ENCODE assay signal across 18 cellular contexts in the genomic region with DNA sequence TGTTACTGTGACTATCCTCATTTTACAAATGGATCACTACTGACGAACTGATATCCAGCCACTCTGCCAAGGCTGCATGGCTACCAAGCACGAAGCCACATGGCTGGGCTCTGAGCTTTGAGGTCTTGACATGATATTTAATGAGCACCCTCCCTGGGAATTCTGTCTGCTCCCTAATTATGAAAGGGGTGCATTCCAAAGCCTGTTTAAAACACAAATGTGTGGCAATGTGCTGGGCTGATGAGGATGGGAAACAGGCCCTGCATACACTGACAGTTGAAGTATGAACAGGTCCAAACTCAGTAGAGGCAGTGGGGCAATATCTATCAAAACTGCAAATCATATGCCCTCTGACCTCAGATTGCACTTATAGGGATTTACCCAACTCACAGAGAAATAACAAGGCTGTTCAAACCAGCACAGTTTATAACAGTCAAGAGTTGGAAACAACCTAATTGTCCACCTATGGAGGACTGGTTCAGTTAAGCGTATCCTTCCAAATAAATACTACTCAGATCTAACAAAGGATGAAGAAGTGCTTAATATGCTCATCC. TPM values are rescaled to one million over a fixed set of nuclear protein-coding genes. Genes with fewer than 3 reads are reported as not detected.
A peak's percentile ranks its signal among the peaks of the same experiment; 100 is the strongest.
DNase-seq lines count a peak whose midpoint lies in the region; ATAC-seq and TF ChIP-seq lines count a peak whose summit lies in the region.
"Had no signal": no experiment of that assay in that cellular context is flagged by ENCODE, and none has a peak within 500 bp of the region (broad histone marks: within the 10 kb centered on the region; RNA-seq: fewer than 3 reads in every experiment).

No MANE protein-coding gene starts in this region.

- H3K4me3 ChIP-seq in OCI-LY3 (ENCODE audit: low read length) (no peak overlapping the region), skeletal muscle tissue (ENCODE audit: low read length in 3 of 3) (peak overlapping the region in 1 of 3 donors; percentile 6), PC-3 (ENCODE audit: low read length) (no peak overlapping the region)
- H3K4me3 ChIP-seq: K562, lung, neural progenitor cell had no signal

- CTCF ChIA-PET in activated CD4-positive, alpha-beta memory T cell treated with anti-CD3 and anti-CD28 coated beads for 36 hours (lab: Charles Lee), result interaction anchor here (0.7 to 0.8 kb wide), 2 partner anchors 25 to 68 kb away, joined by 3 to 4 read pairs; no protein-coding TSS in a partner anchor
- CTCF ChIA-PET in activated CD4-positive, alpha-beta memory T cell treated with anti-CD3 and anti-CD28 coated beads, Interleukin-2, amount 10 ng/mL, durations not matched to agents 7 days and 5 days (lab: Charles Lee), result no interaction called here
- CTCF ChIA-PET in PC-3 (lab: Charles Lee), result no interaction called here

- ATAC-seq in GM18873 (IDR thresholded peaks at IDR 0.05; ENCODE audit: low FRiP score, unreplicated experiment) (no peak), PC-3 (no peak)
- ATAC-seq: K562 had no signal

- no peaks in the 10 kb centered on the region for H3K9me3 ChIP-seq in OCI-LY3 (ENCODE audit: insufficient read depth, low read length)
- H3K9me3 ChIP-seq in skeletal muscle tissue (ENCODE audit: control insufficient read depth in 3 of 3, low read length in 3 of 3), result no peaks in the 10 kb centered on the region
- no peaks in the 10 kb centered on the region for H3K9me3 ChIP-seq in PC-3 (ENCODE audit: low read length)
- H3K9me3 ChIP-seq: Caco-2 had no signal

- TF ChIP-seq CTCF in OCI-LY3 (IDR thresholded peaks at IDR 0.05; ENCODE audit: low read depth, low read length) (no peak), PC-3 (conservative IDR thresholded peaks at IDR 0.05; ENCODE audit: low read depth, low read length) (no peak)

- peak overlapping the region; percentile 74 for H3K27ac Mint-ChIP-seq in activated CD4-positive, alpha-beta memory T cell treated with anti-CD3 and anti-CD28 coated beads for 36 hours
- no peak overlapping the region for H3K27ac Mint-ChIP-seq in activated CD4-positive, alpha-beta memory T cell treated with anti-CD3 and anti-CD28 coated beads, Interleukin-2, amount 10 ng/mL, durations not matched to agents 7 days and 5 days
- peak overlapping the region; percentile 88 to 100 (median 98) for H3K27ac Mint-ChIP-seq in immature natural killer cell
- H3K27ac Mint-ChIP-seq: neural progenitor cell had no signal

- no peaks in the 10 kb centered on the region for H3K27me3 Mint-ChIP-seq in activated CD4-positive, alpha-beta memory T cell treated with anti-CD3 and anti-CD28 coated beads for 36 hours
- no peaks in the 10 kb centered on the region for H3K27me3 Mint-ChIP-seq in activated CD4-positive, alpha-beta memory T cell treated with anti-CD3 and anti-CD28 coated beads, Interleukin-2, amount 10 ng/mL, durations not matched to agents 7 days and 5 days
- H3K27me3 Mint-ChIP-seq in immature natural killer cell (ENCODE audit: low read depth in 3 of 3), result peaks cover 3 to 6% (median 3%) of the 10 kb centered on the region in 3 donors

- no peaks in the 10 kb centered on the region for H3K9me2 ChIP-seq in PC-3 (replicated peaks; ENCODE audit: low read length)

- no TSS peak for BruUV-seq in PC-3 (replicated peaks; lab: Mats Ljungman, UMichigan)

- H3K36me3 ChIP-seq in OCI-LY3 (replicated peaks; ENCODE audit: low read depth, low read length) (peaks cover 32% of the 10 kb centered on the region), skeletal muscle tissue (ENCODE audit: control insufficient read depth in 3 of 3, insufficient read depth in 3 of 3, low read length in 3 of 3) (peaks cover 5 to 7% (median 6%) of the 10 kb centered on the region in 3 donors), PC-3 (ENCODE audit: low read depth, low read length) (peaks cover 20% of the 10 kb centered on the region)
- H3K36me3 ChIP-seq: neural progenitor cell had no signal

- POLR2A ChIA-PET in activated CD4-positive, alpha-beta memory T cell treated with anti-CD3 and anti-CD28 coated beads for 36 hours (lab: Charles Lee), result interaction anchor here (1.8 kb wide), 1 partner anchor 8 kb away, joined by 5 read pairs; no protein-coding TSS in a partner anchor
- POLR2A ChIA-PET in activated CD4-positive, alpha-beta memory T cell treated with anti-CD3 and anti-CD28 coated beads, Interleukin-2, amount 10 ng/mL, durations not matched to agents 7 days and 5 days (lab: Charles Lee), result interaction anchor here (3.4 kb wide), 1 partner anchor 20 kb away, joined by 29 read pairs; the partner anchor contains the start of gene CDC42EP3
- POLR2A ChIA-PET in PC-3 (lab: Charles Lee; ENCODE audit: unreplicated experiment), result interaction anchor here (0.6 kb wide), 1 partner anchor 49 kb away, joined by 3 read pairs; no protein-coding TSS in a partner anchor

- peaks cover 94% of the 10 kb centered on the region for H3K4me1 Mint-ChIP-seq in activated CD4-positive, alpha-beta memory T cell treated with anti-CD3 and anti-CD28 coated beads for 36 hours (ENCODE audit: low read depth)
- peaks cover 94% of the 10 kb centered on the region for H3K4me1 Mint-ChIP-seq in activated CD4-positive, alpha-beta memory T cell treated with anti-CD3 and anti-CD28 coated beads, Interleukin-2, amount 10 ng/mL, durations not matched to agents 7 days and 5 days
- H3K4me1 Mint-ChIP-seq in immature natural killer cell, result peaks cover 97 to 99% of the 10 kb centered on the region in 2 donors

- peaks cover 7% of the 10 kb centered on the region; the same call in 1 of the 2 replicates for H4K20me1 ChIP-seq in OCI-LY3 (ENCODE audit: insufficient read depth, low read length)
- no peaks in the 10 kb centered on the region for H4K20me1 ChIP-seq in PC-3 (ENCODE audit: low read length)

- H3K27ac ChIP-seq in OCI-LY3 (ENCODE audit: low read length) (no peak overlapping the region), skeletal muscle tissue (ENCODE audit: low read depth, low read length) (peak overlapping the region; percentile 78), PC-3 (ENCODE audit: low read length) (no peak overlapping the region)
- H3K27ac ChIP-seq: neural progenitor cell had no signal

- H3K9ac ChIP-seq in OCI-LY3 (ENCODE audit: low read length) (no peak overlapping the region), skeletal muscle tissue (ENCODE audit: low read depth in 1 of 3, low read length in 3 of 3) (no peak overlapping the region), PC-3 (ENCODE audit: low read length) (no peak overlapping the region)
- H3K9ac ChIP-seq: neural progenitor cell had no signal

- no peaks in the 10 kb centered on the region for H3K27me3 ChIP-seq in OCI-LY3 (ENCODE audit: low read depth, low read length)
- no peaks in the 10 kb centered on the region for H3K27me3 ChIP-seq in skeletal muscle tissue (ENCODE audit: control insufficient read depth in 3 of 3, insufficient read depth in 3 of 3, low read length in 3 of 3)
- no peaks in the 10 kb centered on the region for H3K27me3 ChIP-seq in PC-3 (ENCODE audit: low read length)
- H3K27me3 ChIP-seq: neural progenitor cell had no signal

- H3K4me2 ChIP-seq in OCI-LY3 (ENCODE audit: low read length) (0 out of 2 replicates have a peak overlapping the region, but pooled peaks have one; percentile 1), PC-3 (ENCODE audit: low read length) (no peak overlapping the region)
- H3K4me2 ChIP-seq: neural progenitor cell had no signal

- intact Hi-C loops in activated CD4-positive, alpha-beta memory T cell treated with anti-CD3 and anti-CD28 coated beads for 36 hours (cut with micrococcal nuclease), result loop anchor here (5.0 kb wide), 1 partner anchor 463 kb away; the partner anchor contains the start of gene SULT6B1
- intact Hi-C loops in PC-3 (cut with micrococcal nuclease), result no loop called here

- no peak overlapping the region for H2AFZ ChIP-seq in OCI-LY3 (ENCODE audit: low read depth, low read length)
- no peak overlapping the region for H2AFZ ChIP-seq in PC-3 (ENCODE audit: low read length)
- H2AFZ ChIP-seq: neural progenitor cell had no signal

- no peaks in the 10 kb centered on the region for H3K9me3 Mint-ChIP-seq in activated CD4-positive, alpha-beta memory T cell treated with anti-CD3 and anti-CD28 coated beads for 36 hours
- H3K9me3 Mint-ChIP-seq in activated CD4-positive, alpha-beta memory T cell treated with anti-CD3 and anti-CD28 coated beads, Interleukin-2, amount 10 ng/mL, durations not matched to agents 7 days and 5 days, result peaks cover 7% of the 10 kb centered on the region
- no peaks in the 10 kb centered on the region for H3K9me3 Mint-ChIP-seq in immature natural killer cell

- DNase-seq in activated CD4-positive, alpha-beta memory T cell treated with anti-CD3 and anti-CD28 coated beads for 36 hours, result no peak
- no peak for DNase-seq in activated CD4-positive, alpha-beta memory T cell treated with anti-CD3 and anti-CD28 coated beads, Interleukin-2, amount 10 ng/mL, durations not matched to agents 7 days and 5 days
- no peak for DNase-seq in immature natural killer cell
- DNase-seq in NOMO-1 treated with DMSO at 0.1 percent for 48 hours (lab: John Stamatoyannopoulos, UW; ENCODE audit: unreplicated experiment), result no peak
- DNase-seq in PC-3, result no peak
- DNase-seq: 8988T; activated naive CD4-positive, alpha-beta T cell treated with Interleukin-2 at 50 U/mL for 16 hours; Caco-2; NCI-H1105; NK-92 treated with Interleukin-12 subunit alpha and Interleukin-12 subunit beta, amount 100 ng/mL, for 24 hours; small intestine had no signal

- no peaks in the 10 kb centered on the region for H3F3A ChIP-seq in PC-3 (ENCODE audit: low read length, unreplicated experiment)

- peaks cover 30% of the 10 kb centered on the region for H3K36me3 Mint-ChIP-seq in activated CD4-positive, alpha-beta memory T cell treated with anti-CD3 and anti-CD28 coated beads for 36 hours
- peaks cover 80% of the 10 kb centered on the region for H3K36me3 Mint-ChIP-seq in activated CD4-positive, alpha-beta memory T cell treated with anti-CD3 and anti-CD28 coated beads, Interleukin-2, amount 10 ng/mL, durations not matched to agents 7 days and 5 days (ENCODE audit: low read depth)
- peaks cover 9 to 34% (median 26%) of the 10 kb centered on the region in 3 donors for H3K36me3 Mint-ChIP-seq in immature natural killer cell

- no peak overlapping the region for H3K4me3 Mint-ChIP-seq in activated CD4-positive, alpha-beta memory T cell treated with anti-CD3 and anti-CD28 coated beads for 36 hours
- H3K4me3 Mint-ChIP-seq in activated CD4-positive, alpha-beta memory T cell treated with anti-CD3 and anti-CD28 coated beads, Interleukin-2, amount 10 ng/mL, durations not matched to agents 7 days and 5 days, result no peak overlapping the region
- H3K4me3 Mint-ChIP-seq in immature natural killer cell, result peak overlapping the region in 3 of 5 donors; percentile 0 to 20 (median 20)
- H3K4me3 Mint-ChIP-seq: brain, neural progenitor cell had no signal

- peaks cover 52% of the 10 kb centered on the region for H3K4me1 ChIP-seq in OCI-LY3 (ENCODE audit: low read length)
- H3K4me1 ChIP-seq in skeletal muscle tissue (ENCODE audit: control insufficient read depth in 3 of 3, insufficient read depth in 3 of 3, low read length in 3 of 3), result peaks cover 74 to 78% (median 76%) of the 10 kb centered on the region in 3 donors
- peaks cover 20% of the 10 kb centered on the region for H3K4me1 ChIP-seq in PC-3 (ENCODE audit: insufficient read depth, low read length)

- H3K79me2 ChIP-seq in OCI-LY3 (ENCODE audit: low read length) (peaks cover 82% of the 10 kb centered on the region), PC-3 (ENCODE audit: low read length) (peaks cover 90% of the 10 kb centered on the region)

RNA-seq across cellular contexts. Expression of gene CDC42EP3, which starts 20.8 kb away (rescaled TPM):
- total RNA-seq in activated CD4-positive, alpha-beta memory T cell treated with anti-CD3 and anti-CD28 coated beads for 36 hours, result 10 to 100 TPM; 24.0 to 24.8 TPM
- 10 to 100 TPM; 51.1 to 52.2 TPM for total RNA-seq in activated CD4-positive, alpha-beta memory T cell treated with anti-CD3 and anti-CD28 coated beads, Interleukin-2, amount 10 ng/mL, durations not matched to agents 7 days and 5 days
- polyA plus RNA-seq in immature natural killer cell, result 100 to 1,000 TPM in 1 of 3 donors, 10 to 100 TPM in 2; 80.7 to 170 (median 81.3) TPM
- total RNA-seq in skeletal muscle tissue (3.7 TPM), PC-3 (2014; rRNA removed) (22.5 and 28.4 TPM in 2 replicates)

Comparison
In these comparisons a context has a peak if more than half of its experiments do, and no peak if none do; other contexts are left out.
1. H3K4me3 Mint-ChIP-seq: peak in immature natural killer cell (3 of 5); none in activated CD4-positive, alpha-beta memory T cell treated with anti-CD3 and anti-CD28 coated beads for 36 hours (single experiment) and activated CD4-positive, alpha-beta memory T cell treated with anti-CD3 and anti-CD28 coated beads, Interleukin-2, amount 10 ng/mL, durations not matched to agents 7 days and 5 days (single experiment).